Comparison of ENCODE assay signal across 28 cellular contexts in the genomic region with DNA sequence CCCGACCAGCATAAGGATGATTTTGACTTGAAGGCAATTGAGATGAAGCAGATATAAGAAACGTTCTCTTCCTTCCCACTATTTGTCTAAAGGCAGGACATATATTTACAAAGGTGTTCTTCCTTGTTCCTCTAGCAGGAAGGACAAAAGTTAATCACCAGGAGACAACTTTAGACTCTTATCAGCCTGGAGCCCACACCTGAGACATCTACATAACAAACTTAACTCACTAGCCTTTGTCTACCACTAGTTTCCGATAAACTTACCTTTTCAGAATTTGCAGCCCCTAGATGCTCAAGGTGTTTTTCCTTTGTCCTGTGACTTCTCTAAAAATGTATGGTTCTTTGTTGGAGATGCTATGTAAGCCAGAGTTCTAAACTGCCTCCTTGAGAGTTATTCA.
"Had no signal": no experiment of that assay in that cellular context is flagged by ENCODE, and none has a peak within 500 bp of the region (broad histone marks: within the 10 kb centered on the region; RNA-seq: fewer than 3 reads in every experiment).

No MANE protein-coding gene starts in this region.

- H3K27me3 ChIP-seq: left lung, ovary, tibial nerve had no signal

- H3K9me3 Mint-ChIP-seq: type B pancreatic cell had no signal

- H3K4me3 ChIP-seq: left lung, lower lobe of right lung, ovary, prostate gland, tibial nerve, uterus had no signal

- H3K9me3 ChIP-seq: left lung, lower lobe of right lung, ovary, prostate gland, tibial nerve, uterus had no signal

- H3K4me3 Mint-ChIP-seq: immature natural killer cell; mesothelial cell of epicardium; naive thymus-derived CD4-positive, alpha-beta T cell; natural killer cell treated with Interleukin-12 subunit alpha and Interleukin-12 subunit beta and Interleukin-15 and Interleukin-18, amount 100 ng/mL, for 72 hours; stimulated activated memory B cell treated with anti-CD40 and anti-IgM and Interleukin-4, amounts not matched to agents 10 μg/mL and 1 μg/mL and 100 μg/mL, for 72 hours; stimulated activated naive CD8-positive, alpha-beta T cell treated with anti-CD3 and anti-CD28 coated beads, Interleukin-15, amount 100 ng/mL, for 72 hours; type B pancreatic cell had no signal

- H3K27ac ChIP-seq: left lung, lower lobe of right lung, ovary, prostate gland, tibial nerve, uterus had no signal

- DNase-seq: immature natural killer cell; kidney; left colon; left lung; lower lobe of right lung; mammary epithelial cell; mesenchymal stem cell; naive thymus-derived CD4-positive, alpha-beta T cell; ovary; posterior cingulate gyrus; retina; right cardiac atrium; small intestine; stimulated activated CD4-positive, alpha-beta T cell treated with anti-CD3 and anti-CD28 coated beads, Interleukin-1b, Interleukin-23, amount 100 ng/mL, for 48 hours; stimulated activated CD4-positive, alpha-beta T cell treated with anti-CD3 and anti-CD28 coated beads, Interleukin-2, amount 100 ng/mL, for 48 hours; stimulated activated CD4-positive, alpha-beta T cell treated with anti-CD3 and anti-CD28 coated beads, Interleukin-4, amount 100 ng/mL, for 4 hours; stimulated activated CD8-positive, alpha-beta memory T cell treated with anti-CD3 and anti-CD28 coated beads, Interleukin-4, amount 100 ng/mL, for 48 hours; stimulated activated naive CD4-positive, alpha-beta T cell treated with Interleukin-2 at 50 U/mL for 16 hours; stimulated activated naive CD8-positive, alpha-beta T cell treated with anti-CD3 and anti-CD28 coated beads, Interleukin-15, amount 100 ng/mL, for 72 hours; substantia nigra; uterus had no signal

- H3K36me3 ChIP-seq: left lung, lower lobe of right lung, ovary, prostate gland, tibial nerve, uterus had no signal

- H3K36me3 Mint-ChIP-seq: immature natural killer cell; mesothelial cell of epicardium; naive thymus-derived CD4-positive, alpha-beta T cell; natural killer cell treated with Interleukin-12 subunit alpha and Interleukin-12 subunit beta and Interleukin-15 and Interleukin-18, amount 100 ng/mL, for 72 hours; stimulated activated memory B cell treated with anti-CD40 and anti-IgM and Interleukin-4, amounts not matched to agents 10 μg/mL and 1 μg/mL and 100 μg/mL, for 72 hours; type B pancreatic cell had no signal

- FAIRE-seq: islet of Langerhans, kidney, small intestine had no signal

- H3K4me1 Mint-ChIP-seq: immature natural killer cell; naive thymus-derived CD4-positive, alpha-beta T cell; stimulated activated memory B cell treated with anti-CD40 and anti-IgM and Interleukin-4, amounts not matched to agents 10 μg/mL and 1 μg/mL and 100 μg/mL, for 72 hours; stimulated activated naive CD8-positive, alpha-beta T cell treated with anti-CD3 and anti-CD28 coated beads, Interleukin-15, amount 100 ng/mL, for 72 hours had no signal

- H3K4me1 ChIP-seq: left lung, lower lobe of right lung, prostate gland, tibial nerve, uterus had no signal

- H3K27ac Mint-ChIP-seq: immature natural killer cell; mesothelial cell of epicardium; naive thymus-derived CD4-positive, alpha-beta T cell; natural killer cell treated with Interleukin-12 subunit alpha and Interleukin-12 subunit beta and Interleukin-15 and Interleukin-18, amount 100 ng/mL, for 72 hours; stimulated activated memory B cell treated with anti-CD40 and anti-IgM and Interleukin-4, amounts not matched to agents 10 μg/mL and 1 μg/mL and 100 μg/mL, for 72 hours; stimulated activated naive CD8-positive, alpha-beta T cell treated with anti-CD3 and anti-CD28 coated beads, Interleukin-15, amount 100 ng/mL, for 72 hours; type B pancreatic cell had no signal

- H3K27me3 Mint-ChIP-seq: naive thymus-derived CD4-positive, alpha-beta T cell; natural killer cell treated with Interleukin-12 subunit alpha and Interleukin-12 subunit beta and Interleukin-15 and Interleukin-18, amount 100 ng/mL, for 72 hours; stimulated activated memory B cell treated with anti-CD40 and anti-IgM and Interleukin-4, amounts not matched to agents 10 μg/mL and 1 μg/mL and 100 μg/mL, for 72 hours; stimulated activated naive CD8-positive, alpha-beta T cell treated with anti-CD3 and anti-CD28 coated beads, Interleukin-15, amount 100 ng/mL, for 72 hours; type B pancreatic cell had no signal
